16 cellular contexts compared by ENCODE assay signal in genomic region chr22:42656578-42656977, GRCh38. TPM values are rescaled to one million over a fixed set of nuclear protein-coding genes. Genes with fewer than 3 reads are reported as not detected.
DNase-seq lines count a peak whose midpoint lies in the region; ATAC-seq and TF ChIP-seq lines count a peak whose summit lies in the region.
"Had no signal": no experiment of that assay in that cellular context is flagged by ENCODE, and none has a peak within 500 bp of the region (broad histone marks: within the 10 kb centered on the region; RNA-seq: fewer than 3 reads in every experiment).

No MANE protein-coding gene starts in this region.

- no peaks in the 10 kb centered on the region for H3K27me3 ChIP-seq in BLaER1 treated with 17β-estradiol and CSF1 and Interleukin-3, amounts not matched to agents 10 nM and 100 nM
- no peaks in the 10 kb centered on the region for H3K27me3 ChIP-seq in colonic mucosa
- no peaks in the 10 kb centered on the region for H3K27me3 ChIP-seq in tibial artery

- peak overlapping the region in 9 of 11 experiments; percentile 9 to 92 (median 74); a peak in 14 of 22 replicates for H3K4me2 ChIP-seq in BLaER1 treated with 17β-estradiol and CSF1 and Interleukin-3, amounts not matched to agents 10 nM and 100 nM
- H3K4me2 ChIP-seq in OCI-LY7 (ENCODE audit: low read length), result peak overlapping the region; percentile 58

- no peaks in the 10 kb centered on the region for H3K9me2 ChIP-seq in OCI-LY7 (ENCODE audit: insufficient read depth, low read length)

- CTCF ChIA-PET in OCI-LY7 (lab: Charles Lee; ENCODE audit: unreplicated experiment), result no interaction called here

- no peak for ATAC-seq in memory B cell (ENCODE audit: low read depth)
- ATAC-seq in stimulated activated memory B cell treated with anti-CD40 and anti-IgM and Interleukin-4, amounts not matched to agents 10 μg/mL and 1 μg/mL and 100 μg/mL, for 72 hours, result no peak

- no TSS peak for BruUV-seq in OCI-LY7 (replicated peaks; lab: Mats Ljungman, UMichigan)

- peaks cover 20% of the 10 kb centered on the region for H3K4me1 Mint-ChIP-seq in memory B cell
- peaks cover 33% of the 10 kb centered on the region for H3K4me1 Mint-ChIP-seq in stimulated activated memory B cell treated with anti-CD40 and anti-IgM and Interleukin-4, amounts not matched to agents 10 μg/mL and 1 μg/mL and 100 μg/mL, for 72 hours
- no peaks in the 10 kb centered on the region for H3K4me1 Mint-ChIP-seq in activated T-cell treated with anti-CD3 and anti-CD28 coated beads, Interleukin-2, amount 50 U/mL, for 24 hours (ENCODE audit: low read depth)
- H3K4me1 Mint-ChIP-seq: CD4-positive, alpha-beta memory T cell had no signal

- no peak overlapping the region for H2AFZ ChIP-seq in OCI-LY7 (ENCODE audit: low read length)
- H2AFZ ChIP-seq: GM23248 had no signal

- peak overlapping the region; percentile 53 for H3K27ac Mint-ChIP-seq in memory B cell
- H3K27ac Mint-ChIP-seq in stimulated activated memory B cell treated with anti-CD40 and anti-IgM and Interleukin-4, amounts not matched to agents 10 μg/mL and 1 μg/mL and 100 μg/mL, for 72 hours, result peak overlapping the region; percentile 54
- H3K27ac Mint-ChIP-seq in activated T-cell treated with anti-CD3 and anti-CD28 coated beads, Interleukin-2, amount 50 U/mL, for 24 hours, result no peak overlapping the region
- H3K27ac Mint-ChIP-seq: CD4-positive, alpha-beta memory T cell had no signal

- no peaks in the 10 kb centered on the region for H3K36me3 ChIP-seq in BLaER1 treated with 17β-estradiol and CSF1 and Interleukin-3, amounts not matched to agents 10 nM and 100 nM
- H3K36me3 ChIP-seq in OCI-LY7 (ENCODE audit: insufficient read depth, low read length) (no peaks in the 10 kb centered on the region), colonic mucosa (no peaks in the 10 kb centered on the region), tibial artery (no peaks in the 10 kb centered on the region)

- no peaks in the 10 kb centered on the region for H3K36me3 Mint-ChIP-seq in memory B cell
- no peaks in the 10 kb centered on the region for H3K36me3 Mint-ChIP-seq in stimulated activated memory B cell treated with anti-CD40 and anti-IgM and Interleukin-4, amounts not matched to agents 10 μg/mL and 1 μg/mL and 100 μg/mL, for 72 hours
- H3K36me3 Mint-ChIP-seq in activated T-cell treated with anti-CD3 and anti-CD28 coated beads, Interleukin-2, amount 50 U/mL, for 24 hours (ENCODE audit: low read depth), result no peaks in the 10 kb centered on the region
- H3K36me3 Mint-ChIP-seq: CD4-positive, alpha-beta memory T cell had no signal

- no peak overlapping the region for H3K4me3 Mint-ChIP-seq in memory B cell
- H3K4me3 Mint-ChIP-seq in stimulated activated memory B cell treated with anti-CD40 and anti-IgM and Interleukin-4, amounts not matched to agents 10 μg/mL and 1 μg/mL and 100 μg/mL, for 72 hours, result no peak overlapping the region
- no peak overlapping the region for H3K4me3 Mint-ChIP-seq in activated T-cell treated with anti-CD3 and anti-CD28 coated beads, Interleukin-2, amount 50 U/mL, for 24 hours
- H3K4me3 Mint-ChIP-seq: CD4-positive, alpha-beta memory T cell had no signal

- DNase-seq in OCI-LY7 (ENCODE audit: low spot score) (no peak), memory B cell (ENCODE audit: low spot score in 2 of 2) (no peak), colonic mucosa (no peak), tibial artery (no peak)
- DNase-seq in activated T-cell treated with anti-CD3 and anti-CD28 coated beads, Interleukin-2, amount 50 U/mL, for 24 hours, result no peak
- DNase-seq: 8988T; AML-193; C1 segment of cervical spinal cord; CD4-positive, alpha-beta memory T cell; DMS153; DMS79 treated with DMSO at 0.1 percent for 48 hours; EL; GM23248 had no signal

- POLR2A ChIA-PET in OCI-LY7 (lab: Charles Lee), result interaction anchor here (0.9 kb wide), 1 partner anchor 10 kb away, joined by 4 read pairs; no protein-coding TSS in a partner anchor

- H3K79me2 ChIP-seq in OCI-LY7 (ENCODE audit: insufficient read depth, low read depth, low read length), result no peaks in the 10 kb centered on the region

- H3K4me3 ChIP-seq in BLaER1 treated with 17β-estradiol and CSF1 and Interleukin-3, amounts not matched to agents 10 nM and 100 nM, result no peak overlapping the region
- no peak overlapping the region for H3K4me3 ChIP-seq in OCI-LY7 (ENCODE audit: low read depth, low read length, poor library complexity, severe bottlenecking)
- H3K4me3 ChIP-seq in colonic mucosa, result no peak overlapping the region
- H3K4me3 ChIP-seq in tibial artery, result no peak overlapping the region
- H3K4me3 ChIP-seq: GM23248 had no signal

- H3K27ac ChIP-seq in BLaER1 treated with 17β-estradiol and CSF1 and Interleukin-3, amounts not matched to agents 10 nM and 100 nM, result peak overlapping the region in 8 of 11 experiments; percentile 9 to 75 (median 43); a peak in 9 of 22 replicates
- no peak overlapping the region for H3K27ac ChIP-seq in OCI-LY7 (ENCODE audit: low read depth, low read length, poor library complexity, severe bottlenecking)
- no peak overlapping the region for H3K27ac ChIP-seq in colonic mucosa
- H3K27ac ChIP-seq in tibial artery, result no peak overlapping the region
- H3K27ac ChIP-seq: GM23248, HL-60 had no signal

- H3K9me3 Mint-ChIP-seq in memory B cell, result no peaks in the 10 kb centered on the region
- H3K9me3 Mint-ChIP-seq in stimulated activated memory B cell treated with anti-CD40 and anti-IgM and Interleukin-4, amounts not matched to agents 10 μg/mL and 1 μg/mL and 100 μg/mL, for 72 hours, result no peaks in the 10 kb centered on the region
- no peaks in the 10 kb centered on the region for H3K9me3 Mint-ChIP-seq in activated T-cell treated with anti-CD3 and anti-CD28 coated beads, Interleukin-2, amount 50 U/mL, for 24 hours
- H3K9me3 Mint-ChIP-seq: CD4-positive, alpha-beta memory T cell had no signal

- no peaks in the 10 kb centered on the region for H4K20me1 ChIP-seq in BLaER1 treated with 17β-estradiol and CSF1 and Interleukin-3, amounts not matched to agents 10 nM and 100 nM
- no peaks in the 10 kb centered on the region for H4K20me1 ChIP-seq in OCI-LY7 (ENCODE audit: insufficient read depth, low read length)

- no peaks in the 10 kb centered on the region for H3K27me3 Mint-ChIP-seq in memory B cell
- H3K27me3 Mint-ChIP-seq in stimulated activated memory B cell treated with anti-CD40 and anti-IgM and Interleukin-4, amounts not matched to agents 10 μg/mL and 1 μg/mL and 100 μg/mL, for 72 hours, result no peaks in the 10 kb centered on the region
- H3K27me3 Mint-ChIP-seq in activated T-cell treated with anti-CD3 and anti-CD28 coated beads, Interleukin-2, amount 50 U/mL, for 24 hours, result peaks cover 3% of the 10 kb centered on the region

- H3K9me3 ChIP-seq in BLaER1 treated with 17β-estradiol and CSF1 and Interleukin-3, amounts not matched to agents 10 nM and 100 nM (replicated peaks in 1 of 11), result no peaks in the 10 kb centered on the region
- H3K9me3 ChIP-seq in OCI-LY7 (ENCODE audit: low read length), result no peaks in the 10 kb centered on the region
- H3K9me3 ChIP-seq in colonic mucosa, result no peaks in the 10 kb centered on the region
- no peaks in the 10 kb centered on the region for H3K9me3 ChIP-seq in tibial artery

- TF ChIP-seq CTCF in OCI-LY7 (conservative IDR thresholded peaks at IDR 0.05; ENCODE audit: low read length) (no peak), colonic mucosa (IDR thresholded peaks at IDR 0.05) (no peak), tibial artery (IDR thresholded peaks at IDR 0.05) (no peak)

- H3K9ac ChIP-seq in BLaER1 treated with 17β-estradiol and CSF1 and Interleukin-3, amounts not matched to agents 10 nM and 100 nM, result no peak overlapping the region
- no peak overlapping the region for H3K9ac ChIP-seq in colonic mucosa (ENCODE audit: low read depth in 2 of 2, low read length in 2 of 2)
- H3K9ac ChIP-seq: GM23248 had no signal

- peaks cover 26 to 71% (median 62%) of the 10 kb centered on the region in 10 experiments for H3K4me1 ChIP-seq in BLaER1 treated with 17β-estradiol and CSF1 and Interleukin-3, amounts not matched to agents 10 nM and 100 nM
- H3K4me1 ChIP-seq in OCI-LY7 (ENCODE audit: insufficient read depth, low read length, poor library complexity, severe bottlenecking) (peaks cover 43% of the 10 kb centered on the region), colonic mucosa (no peaks in the 10 kb centered on the region), tibial artery (peaks cover 0 to 4% (median 3%) of the 10 kb centered on the region in 4 donors)

- intact Hi-C loops in OCI-LY7 (cut with micrococcal nuclease; ENCODE audit: unreplicated experiment) (no loop called here), colonic mucosa (cut with DNase I) (no loop called here), tibial artery (cut with DNase I; ENCODE audit: low total_unique reads) (no loop called here)

RNA-seq across cellular contexts. Expression of gene CYB5R3, which starts 7.4 kb away (rescaled TPM):
- 28.5 and 38.0 TPM in 2 replicates for total RNA-seq in OCI-LY7 (2014; rRNA removed; shearing (Covaris generic))
- total RNA-seq in OCI-LY7 (2022) (68.9 and 74.7 TPM in 2 replicates), colonic mucosa (100 to 1,000 TPM; 105 to 133 TPM)

RNA-seq across cellular contexts. Expression of gene ATP5MGL, which starts 16.2 kb away (rescaled TPM):
- 0.92 and 0.93 TPM in 2 replicates for total RNA-seq in OCI-LY7 (2014; rRNA removed; shearing (Covaris generic))
- total RNA-seq in OCI-LY7 (2022), result 1.1 and 1.8 TPM in 2 replicates
- under 1 TPM in 1 of 2 donors, not detected in 1; 0.44 TPM for total RNA-seq in colonic mucosa
- total RNA-seq: GM23248 had no signal

RNA-seq across cellular contexts. Expression of gene POLDIP3, which starts 41.9 kb away (rescaled TPM):
- total RNA-seq in OCI-LY7 (2014; rRNA removed; shearing (Covaris generic)), result 52.7 and 70.7 TPM in 2 replicates
- total RNA-seq in OCI-LY7 (2022), result 73.5 and 74.1 TPM in 2 replicates
- 10 to 100 TPM; 55.0 to 68.2 TPM for total RNA-seq in colonic mucosa

Comparison
In these comparisons a context has a peak if more than half of its experiments do, and no peak if none do; other contexts are left out.
1. H3K27ac ChIP-seq: peak in BLaER1 treated with 17β-estradiol and CSF1 and Interleukin-3, amounts not matched to agents 10 nM and 100 nM (8 of 11); none in OCI-LY7 (single experiment), colonic mucosa (single experiment) and tibial artery (0 of 2).